Comparison of ENCODE assay signal across 8 cellular contexts in genomic region chr9:40992472-40992821, GRCh38.
A peak's percentile ranks its signal among the peaks of the same experiment; 100 is the strongest.
DNase-seq lines count a peak whose midpoint lies in the region; ATAC-seq and TF ChIP-seq lines count a peak whose summit lies in the region.
"Not testable (repeated sequence)": the region's sequence is repeated elsewhere in the genome, so short reads cannot be mapped to it uniquely, and the experiment has no call there.

No MANE protein-coding gene starts in this region.

- H3K4me3 ChIP-seq in GM06990 (replicated peaks; ENCODE audit: low read depth, low read length) (peak overlapping the region; percentile 84), PC-9 (peak overlapping the region; percentile 80), right atrium auricular region (peak overlapping the region; percentile 73 to 98), neural cell (ENCODE audit: low read length) (peak overlapping the region; percentile 74), thymus (ENCODE audit: low read length) (peak overlapping the region; percentile 53)

- BruUV-seq in PC-9 (replicated peaks; lab: Mats Ljungman, UMichigan) = TSS peak; percentile 80

- not testable (repeated sequence) for H3K9me2 ChIP-seq in PC-9 (ENCODE audit: insufficient read depth); neural cell (ENCODE audit: insufficient read depth, low read length)

- H3K36me3 ChIP-seq in GM06990 (ENCODE audit: control insufficient read depth, insufficient read depth, low read length); PC-9 (ENCODE audit: low read depth); right atrium auricular region; neural cell (ENCODE audit: insufficient read depth, low read length); thymus (ENCODE audit: control insufficient read depth, insufficient read depth): not testable (repeated sequence)

- not testable (repeated sequence) for H4K20me1 ChIP-seq in PC-9 (ENCODE audit: insufficient read depth); neural cell (ENCODE audit: insufficient read depth)

- peak overlapping the region; percentile 80 for H3K4me2 ChIP-seq in PC-9
- H3K4me2 ChIP-seq in neural cell (ENCODE audit: low read length) = not testable (repeated sequence)

- H3K79me2 ChIP-seq in PC-9 (ENCODE audit: low read depth); neural cell (replicated peaks; ENCODE audit: insufficient read depth, low read length): not testable (repeated sequence)

- CTCF ChIA-PET in PC-9 (lab: Charles Lee) = not testable (repeated sequence)

- H2AFZ ChIP-seq in PC-9 (peak overlapping the region; percentile 88), neural cell (ENCODE audit: low read depth, low read length) (peak overlapping the region; percentile 46)

- peak; percentile 47 for ATAC-seq in GM21390 (IDR thresholded peaks at IDR 0.05; ENCODE audit: unreplicated experiment)
- peak; percentile 37 for ATAC-seq in HG03108 (IDR thresholded peaks at IDR 0.05; ENCODE audit: unreplicated experiment)

- TF ChIP-seq RAD21 in neural cell (conservative IDR thresholded peaks at IDR 0.05) = not testable (repeated sequence)

- intact Hi-C loops in PC-9 (cut with micrococcal nuclease; ENCODE audit: unreplicated experiment) = not testable (repeated sequence)

- 12% methylated on average over 25 of the region's 25 CpGs for WGBS in thymus

- not testable (repeated sequence) for TF ChIP-seq EP300 in neural cell (conservative IDR thresholded peaks at IDR 0.05; ENCODE audit: poor library complexity, severe bottlenecking)

- POLR2A ChIA-PET in PC-9 (lab: Charles Lee; ENCODE audit: unreplicated experiment) = not testable (repeated sequence)

- H3K27ac ChIP-seq in PC-9 (peak overlapping the region; percentile 62), caudate nucleus (ENCODE audit: low read depth, low read length) (peak overlapping the region; percentile 95), right atrium auricular region (peak overlapping the region; percentile 88 to 92), neural cell (ENCODE audit: low read length) (peak overlapping the region; percentile 82), thymus (ENCODE audit: low read depth) (peak overlapping the region; percentile 92)

- not testable (repeated sequence) for H3F3A ChIP-seq in PC-9 (ENCODE audit: insufficient read depth, low read depth); neural cell (ENCODE audit: insufficient read depth, low read length, poor library complexity, severe bottlenecking)

- H3K9ac ChIP-seq in neural cell (ENCODE audit: low read length) = peak overlapping the region; percentile 79

- not testable (repeated sequence) for H3K4me1 ChIP-seq in PC-9 (replicated peaks; ENCODE audit: insufficient read depth); thymus (ENCODE audit: control insufficient read depth, insufficient read depth, low read length)
- H3K4me1 ChIP-seq in right atrium auricular region = peaks cover 0 to 18% of the 10 kb centered on the region in 2 donors

- H3K27me3 ChIP-seq in GM06990 (replicated peaks; ENCODE audit: control insufficient read depth, insufficient read depth, low read length); PC-9 (ENCODE audit: insufficient read depth, low read depth); right atrium auricular region; neural cell (ENCODE audit: insufficient read depth, low read depth, low read length); thymus (ENCODE audit: control insufficient read depth, insufficient read depth): not testable (repeated sequence)

- not testable (repeated sequence) for H3K9me3 ChIP-seq in PC-9 (ENCODE audit: insufficient read depth, low read depth); right atrium auricular region; neural cell (ENCODE audit: low read length); thymus (ENCODE audit: control insufficient read depth)

- DNase-seq in GM06990 (ENCODE audit: extremely low read depth, insufficient read length); PC-9; caudate nucleus (lab: John Stamatoyannopoulos, UW); right atrium auricular region (ENCODE audit: low spot score): not testable (repeated sequence)

- TF ChIP-seq CTCF in GM06990 (IDR thresholded peaks at IDR 0.05; ENCODE audit: insufficient read depth, low read length, poor library complexity, severe bottlenecking); PC-9 (conservative IDR thresholded peaks at IDR 0.05); right atrium auricular region (IDR thresholded peaks at IDR 0.05); neural cell (IDR thresholded peaks at IDR 0.05; ENCODE audit: poor library complexity, severe bottlenecking): not testable (repeated sequence)
